Comparison of ENCODE assay signal across 1 cellular context in genomic region chr1:206672844-206673758, GRCh38.
TF ChIP-seq lines count a peak whose summit lies in the region.

No MANE protein-coding gene starts in this region.

TF ChIP-seq in K562, 482 proteins besides CTCF, POLR2A, EP300 and RAD21 (continued from another document and continues in another):
- TF ChIP-seq MGA (IDR thresholded peaks at IDR 0.05) (no peak; the same call in 1 of the 2 replicates), ZBTB5 (IDR thresholded peaks at IDR 0.05) (no peak), RFX1 (IDR thresholded peaks at IDR 0.05) (peak; percentile 37; the same call in 1 of the 2 replicates), FOS (IDR thresholded peaks at IDR 0.05; ENCODE audit: extremely low read depth, insufficient read length) (peak; percentile 1), TAF1 (IDR thresholded peaks at IDR 0.05; ENCODE audit: control insufficient read depth, extremely low read depth, insufficient read depth, low read length, severe bottlenecking) (peak; percentile 57), NKRF (IDR thresholded peaks at IDR 0.05; ENCODE audit: borderline replicate concordance) (0 out of 2 replicates have a peak, but pooled peaks have one; percentile 19), NFRKB (IDR thresholded peaks at IDR 0.05; ENCODE audit: low read depth) (peak; percentile 97), NFIX (CRISPR knock-in tag; IDR thresholded peaks at IDR 0.05; ENCODE audit: low read depth) (no peak), PML (IDR thresholded peaks at IDR 0.05; ENCODE audit: low read length) (peak; percentile 97), ZNF133 (CRISPR knock-in tag; IDR thresholded peaks at IDR 0.05) (no peak), NFXL1 (CRISPR knock-in tag; IDR thresholded peaks at IDR 0.05) (peak; percentile 73), HNRNPLL (IDR thresholded peaks at IDR 0.05; ENCODE audit: low read depth, low read length, poor library complexity, severe bottlenecking) (no peak), MAFF (IDR thresholded peaks at IDR 0.05; ENCODE audit: low read length) (no peak), HDAC8 (tag; IDR thresholded peaks at IDR 0.05) (no peak), PURB (CRISPR knock-in tag; IDR thresholded peaks at IDR 0.05; ENCODE audit: low read depth) (no peak), CREBBP (IDR thresholded peaks at IDR 0.05; ENCODE audit: low read depth, low read length) (no peak), FUS (optimal IDR thresholded peaks at IDR 0.05; ENCODE audit: low read depth, low read length) (no peak), KDM5B (IDR thresholded peaks at IDR 0.05; ENCODE audit: insufficient replicate concordance, low read depth, low read length) (no peak), STAT5B (CRISPR knock-in tag; IDR thresholded peaks at IDR 0.05) (no peak), ZBTB26 (CRISPR knock-in tag; IDR thresholded peaks at IDR 0.05) (no peak), MLX (CRISPR knock-in tag; conservative IDR thresholded peaks at IDR 0.05) (no peak), CBFB (CRISPR knock-in tag; IDR thresholded peaks at IDR 0.05) (no peak), THAP12 (CRISPR knock-in tag; IDR thresholded peaks at IDR 0.05) (no peak), TEAD1 (CRISPR knock-in tag; IDR thresholded peaks at IDR 0.05) (peak; percentile 49 to 82; a peak in 1 of 4 replicates), MAZ (CRISPR knock-in tag; conservative IDR thresholded peaks at IDR 0.05 in 1 of 2, IDR thresholded peaks at IDR 0.05 in 1 of 2) (peak; percentile 69 to 70), MCM3 (IDR thresholded peaks at IDR 0.05) (no peak), CHD4 (IDR thresholded peaks at IDR 0.05; ENCODE audit: insufficient read depth, insufficient replicate concordance, low read depth, low read length, poor library complexity, severe bottlenecking) (no peak), RBM39 (optimal IDR thresholded peaks at IDR 0.05; ENCODE audit: low read depth, low read length) (no peak), HMGN3 (IDR thresholded peaks at IDR 0.05; ENCODE audit: borderline replicate concordance, extremely low read depth, insufficient read length, low read depth, low read length) (peak; percentile 50), ETV1 (tag; conservative IDR thresholded peaks at IDR 0.05; ENCODE audit: low read depth) (peak; percentile 90), ZKSCAN8 (CRISPR knock-in tag; IDR thresholded peaks at IDR 0.05) (peak; percentile 66), USF2 (CRISPR knock-in tag; IDR thresholded peaks at IDR 0.05) (no peak), CHCHD3 (CRISPR knock-in tag; IDR thresholded peaks at IDR 0.05) (no peak), SREBF2 (CRISPR knock-in tag; IDR thresholded peaks at IDR 0.05) (no peak), KLF6 (CRISPR knock-in tag; IDR thresholded peaks at IDR 0.05; ENCODE audit: borderline replicate concordance) (peak; percentile 85; the same call in 1 of the 2 replicates), KLF13 (tag; IDR thresholded peaks at IDR 0.05; ENCODE audit: borderline replicate concordance, low read depth) (0 out of 2 replicates have a peak, but pooled peaks have one; percentile 37), SMAD3 (CRISPR knock-in tag; conservative IDR thresholded peaks at IDR 0.05) (peak; percentile 86; the same call in 1 of the 2 replicates)
